Comparison of ENCODE assay signal across 13 cellular contexts in genomic region chr2:158993721-158994587, GRCh38.
"Had no signal": no experiment of that assay in that cellular context is flagged by ENCODE, and none has a peak within 500 bp of the region (broad histone marks: within the 10 kb centered on the region; RNA-seq: fewer than 3 reads in every experiment).

No MANE protein-coding gene starts in this region.

- H3K9me3 Mint-ChIP-seq: activated CD4-positive, alpha-beta T cell treated with anti-CD3 and anti-CD28 coated beads, Interleukin-2, amount 10 ng/mL, durations not matched to agents 24 days and 14 days; activated T-helper 1 cell treated with anti-CD3 and anti-CD28 coated beads, Interleukin-12 subunit alpha, Interleukin-12 subunit beta, Interleukin-2, Interleukin-4 antibody, amounts not matched to agents 30 ng/mL and 10 ng/mL and 1 ng/mL, durations not matched to agents 14 hours and 24 hours and 36 hours; naive thymus-derived CD8-positive, alpha-beta T cell; stimulated activated memory B cell treated with anti-CD40 and anti-IgM and Interleukin-4, amounts not matched to agents 10 μg/mL and 1 μg/mL and 100 μg/mL, for 72 hours; T-helper 2 cell treated with Interferon-gamma antibody and Interleukin-4, amounts not matched to agents 5 μg/mL and 100 μg/mL, for 36 hours had no signal

- H3K4me3 Mint-ChIP-seq: activated CD4-positive, alpha-beta T cell treated with anti-CD3 and anti-CD28 coated beads, Interleukin-2, amount 10 ng/mL, durations not matched to agents 24 days and 14 days; activated T-helper 1 cell treated with anti-CD3 and anti-CD28 coated beads, Interleukin-12 subunit alpha, Interleukin-12 subunit beta, Interleukin-2, Interleukin-4 antibody, amounts not matched to agents 30 ng/mL and 10 ng/mL and 1 ng/mL, durations not matched to agents 14 hours and 24 hours and 36 hours; naive thymus-derived CD8-positive, alpha-beta T cell; stimulated activated memory B cell treated with anti-CD40 and anti-IgM and Interleukin-4, amounts not matched to agents 10 μg/mL and 1 μg/mL and 100 μg/mL, for 72 hours; T-helper 2 cell treated with Interferon-gamma antibody and Interleukin-4, amounts not matched to agents 5 μg/mL and 100 μg/mL, for 36 hours had no signal

- H3K9me3 ChIP-seq: neutrophil had no signal

- DNase-seq: activated CD4-positive, alpha-beta T cell treated with anti-CD3 and anti-CD28 coated beads, Interleukin-2, amount 10 ng/mL, durations not matched to agents 24 days and 14 days; activated CD4-positive, CD25-positive, alpha-beta regulatory T cell; activated naive CD4-positive, alpha-beta T cell; aorta; erythroblast; naive thymus-derived CD8-positive, alpha-beta T cell; stimulated activated CD4-positive, alpha-beta T cell treated with anti-CD3 and anti-CD28 coated beads, Interleukin-2, amount 100 ng/mL, for 48 hours had no signal

- ATAC-seq: naive thymus-derived CD8-positive, alpha-beta T cell; stimulated activated memory B cell treated with anti-CD40 and anti-IgM and Interleukin-4, amounts not matched to agents 10 μg/mL and 1 μg/mL and 100 μg/mL, for 72 hours had no signal

- H3K4me1 Mint-ChIP-seq: activated CD4-positive, alpha-beta T cell treated with anti-CD3 and anti-CD28 coated beads, Interleukin-2, amount 10 ng/mL, durations not matched to agents 24 days and 14 days had no signal

- H3K27ac ChIP-seq: neutrophil had no signal

- H3K36me3 ChIP-seq: neutrophil had no signal

- FAIRE-seq: bronchial epithelial cell, keratinocyte had no signal

- H3K36me3 Mint-ChIP-seq: naive thymus-derived CD8-positive, alpha-beta T cell; stimulated activated memory B cell treated with anti-CD40 and anti-IgM and Interleukin-4, amounts not matched to agents 10 μg/mL and 1 μg/mL and 100 μg/mL, for 72 hours had no signal

- H3K27ac Mint-ChIP-seq: activated CD4-positive, alpha-beta T cell treated with anti-CD3 and anti-CD28 coated beads, Interleukin-2, amount 10 ng/mL, durations not matched to agents 24 days and 14 days; activated T-helper 1 cell treated with anti-CD3 and anti-CD28 coated beads, Interleukin-12 subunit alpha, Interleukin-12 subunit beta, Interleukin-2, Interleukin-4 antibody, amounts not matched to agents 30 ng/mL and 10 ng/mL and 1 ng/mL, durations not matched to agents 14 hours and 24 hours and 36 hours; naive thymus-derived CD8-positive, alpha-beta T cell; stimulated activated memory B cell treated with anti-CD40 and anti-IgM and Interleukin-4, amounts not matched to agents 10 μg/mL and 1 μg/mL and 100 μg/mL, for 72 hours; T-helper 2 cell treated with Interferon-gamma antibody and Interleukin-4, amounts not matched to agents 5 μg/mL and 100 μg/mL, for 36 hours had no signal

- H3K27me3 ChIP-seq: neutrophil had no signal
